14 cellular contexts compared by ENCODE assay signal in genomic region chr11:96180341-96180740, GRCh38.
DNase-seq lines count a peak whose midpoint lies in the region; ATAC-seq and TF ChIP-seq lines count a peak whose summit lies in the region.
"Had no signal": no experiment of that assay in that cellular context is flagged by ENCODE, and none has a peak within 500 bp of the region (broad histone marks: within the 10 kb centered on the region; RNA-seq: fewer than 3 reads in every experiment).

No MANE protein-coding gene starts in this region.

- no peaks in the 10 kb centered on the region for H3K27me3 Mint-ChIP-seq in stimulated activated naive CD8-positive, alpha-beta T cell treated with anti-CD3 and anti-CD28 coated beads, Interleukin-15, Interleukin-2, amounts not matched to agents 100 ng/mL and 50 ng/mL, for 24 hours
- H3K27me3 Mint-ChIP-seq in brain, result no peaks in the 10 kb centered on the region

- no peak for ATAC-seq in stimulated activated naive CD8-positive, alpha-beta T cell treated with anti-CD3 and anti-CD28 coated beads, Interleukin-15, Interleukin-2, amounts not matched to agents 100 U/mL and 50 U/mL, for 24 hours
- ATAC-seq in HG02759 (IDR thresholded peaks at IDR 0.05; ENCODE audit: unreplicated experiment) (peak; percentile 47), HG02571 (IDR thresholded peaks at IDR 0.05; ENCODE audit: unreplicated experiment) (no peak), sciatic nerve (no peak)
- ATAC-seq: activated CD4-positive, CD25-positive, alpha-beta regulatory T cell treated with anti-CD3 and anti-CD28 coated beads, Interleukin-2, amount 50 U/mL, for 24 hours; gastrocnemius medialis had no signal

- peaks cover 62% of the 10 kb centered on the region for H3K4me1 Mint-ChIP-seq in stimulated activated naive CD8-positive, alpha-beta T cell treated with anti-CD3 and anti-CD28 coated beads, Interleukin-15, Interleukin-2, amounts not matched to agents 100 ng/mL and 50 ng/mL, for 24 hours (ENCODE audit: low read depth)
- peaks cover 56% of the 10 kb centered on the region for H3K4me1 Mint-ChIP-seq in brain

- TF ChIP-seq CTCF in brain (conservative IDR thresholded peaks at IDR 0.05), result no peak

- H3K36me3 Mint-ChIP-seq in stimulated activated naive CD8-positive, alpha-beta T cell treated with anti-CD3 and anti-CD28 coated beads, Interleukin-15, Interleukin-2, amounts not matched to agents 100 ng/mL and 50 ng/mL, for 24 hours (ENCODE audit: low read depth), result peaks cover 23% of the 10 kb centered on the region
- H3K36me3 Mint-ChIP-seq in brain, result no peaks in the 10 kb centered on the region

- H3K9me3 Mint-ChIP-seq in stimulated activated naive CD8-positive, alpha-beta T cell treated with anti-CD3 and anti-CD28 coated beads, Interleukin-15, Interleukin-2, amounts not matched to agents 100 ng/mL and 50 ng/mL, for 24 hours, result no peaks in the 10 kb centered on the region
- H3K9me3 Mint-ChIP-seq in brain, result peaks cover 0 to 2% (median 0%) of the 10 kb centered on the region in 5 experiments

- DNase-seq in stimulated activated naive CD8-positive, alpha-beta T cell treated with anti-CD3 and anti-CD28 coated beads, Interleukin-15, Interleukin-2, amounts not matched to agents 100 U/mL and 50 U/mL, for 24 hours, result no peak
- DNase-seq in sciatic nerve (ENCODE audit: low spot score) (no peak), NOMO-1 (lab: John Stamatoyannopoulos, UW; ENCODE audit: unreplicated experiment in 2 of 2) (no peak), DMS 273 treated with DMSO at 0.1 percent for 48 hours (lab: John Stamatoyannopoulos, UW) (no peak)
- DNase-seq: activated CD8-positive, alpha-beta memory T cell treated with anti-CD3 and anti-CD28 coated beads, Interleukin-2, amount 50 U/mL, for 48 hours; amniotic stem cell; gastrocnemius medialis; NCI-H2107; T-helper 2 cell had no signal

- H3K27ac Mint-ChIP-seq in stimulated activated naive CD8-positive, alpha-beta T cell treated with anti-CD3 and anti-CD28 coated beads, Interleukin-15, Interleukin-2, amounts not matched to agents 100 ng/mL and 50 ng/mL, for 24 hours, result peak overlapping the region; percentile 5
- H3K27ac Mint-ChIP-seq in brain, result peak overlapping the region in 3 of 5 experiments; percentile 44 to 91 (median 50)

- H3K4me3 Mint-ChIP-seq in stimulated activated naive CD8-positive, alpha-beta T cell treated with anti-CD3 and anti-CD28 coated beads, Interleukin-15, Interleukin-2, amounts not matched to agents 100 ng/mL and 50 ng/mL, for 24 hours, result no peak overlapping the region
- H3K4me3 Mint-ChIP-seq in brain, result no peak overlapping the region

- intact Hi-C loops in sciatic nerve (cut with DNase I), result no loop called here
